In genomic region chr1:156973464-156973863, GRCh38 we compare ENCODE assay signal across 9 cellular contexts. TPM values are rescaled to one million over a fixed set of nuclear protein-coding genes. Genes with fewer than 3 reads are reported as not detected.
"Had no signal": no experiment of that assay in that cellular context is flagged by ENCODE, and none has a peak within 500 bp of the region (broad histone marks: within the 10 kb centered on the region; RNA-seq: fewer than 3 reads in every experiment).

No MANE protein-coding gene starts in this region.

- H3K4me3 ChIP-seq: GM23338 had no signal

- H3K27ac Mint-ChIP-seq: GM23338, H9, IgD-negative memory B cell had no signal

- H3K9me3 Mint-ChIP-seq: GM23338, H9, IgD-negative memory B cell had no signal

- ATAC-seq: GM23338, HepG2 had no signal

- H3K4me3 Mint-ChIP-seq: GM23338, H9, IgD-negative memory B cell had no signal

- DNase-seq: H9, HCEC 1CT, KG1 had no signal

- H3K27ac ChIP-seq: HL-60 had no signal

RNA-seq across cellular contexts. Expression of gene LRRC71, which starts 53.0 kb away (rescaled TPM):
- total RNA-seq: GM23338, H1, H9, HepG2, HT1080 had no signal
- polyA plus RNA-seq: HepG2, IgD-negative memory B cell had no signal
